ENCODE assay signal across 19 cellular contexts in genomic region chr4:147355849-147356248, GRCh38.
DNase-seq lines count a peak whose midpoint lies in the region; ATAC-seq and TF ChIP-seq lines count a peak whose summit lies in the region.
"Had no signal": no experiment of that assay in that cellular context is flagged by ENCODE, and none has a peak within 500 bp of the region (broad histone marks: within the 10 kb centered on the region; RNA-seq: fewer than 3 reads in every experiment).

No MANE protein-coding gene starts in this region.

- intact Hi-C loops in lower lobe of right lung (cut with DNase I) = no loop called here

- no peak overlapping the region for H3K4me3 Mint-ChIP-seq in HFFc6
- H3K4me3 Mint-ChIP-seq: activated T-cell treated with anti-CD3 and anti-CD28 coated beads, Interleukin-2, amount 50 U/mL, for 24 hours; CD8-positive, alpha-beta T cell; stimulated activated naive B cell treated with anti-CD40 and anti-IgM and Interleukin-4, amounts not matched to agents 10 μg/mL and 1 μg/mL and 100 μg/mL, for 72 hours; T-helper 17 cell had no signal

- H3K27ac Mint-ChIP-seq in HFFc6 = peak overlapping the region; percentile 25; the same call in 1 of the 2 replicates
- H3K27ac Mint-ChIP-seq: activated T-cell treated with anti-CD3 and anti-CD28 coated beads, Interleukin-2, amount 50 U/mL, for 24 hours; CD8-positive, alpha-beta T cell; stimulated activated naive B cell treated with anti-CD40 and anti-IgM and Interleukin-4, amounts not matched to agents 10 μg/mL and 1 μg/mL and 100 μg/mL, for 72 hours; T-helper 17 cell had no signal

- no peaks in the 10 kb centered on the region; the same call in none of the 2 replicates for H3K36me3 Mint-ChIP-seq in HFFc6 (ENCODE audit: low read depth)
- H3K36me3 Mint-ChIP-seq: CD8-positive, alpha-beta T cell; stimulated activated naive B cell treated with anti-CD40 and anti-IgM and Interleukin-4, amounts not matched to agents 10 μg/mL and 1 μg/mL and 100 μg/mL, for 72 hours had no signal

- no peak overlapping the region for H3K4me3 ChIP-seq in lower lobe of right lung
- H3K4me3 ChIP-seq: dorsolateral prefrontal cortex, right lobe of liver had no signal

- TF ChIP-seq CTCF in HFFc6 (IDR thresholded peaks at IDR 0.05) (no peak), lower lobe of right lung (IDR thresholded peaks at IDR 0.05) (no peak)

- no peaks in the 10 kb centered on the region for H3K27me3 Mint-ChIP-seq in HFFc6 (ENCODE audit: insufficient read depth)
- H3K27me3 Mint-ChIP-seq: activated T-cell treated with anti-CD3 and anti-CD28 coated beads, Interleukin-2, amount 50 U/mL, for 24 hours; stimulated activated naive B cell treated with anti-CD40 and anti-IgM and Interleukin-4, amounts not matched to agents 10 μg/mL and 1 μg/mL and 100 μg/mL, for 72 hours; T-helper 17 cell had no signal

- peaks cover 17% of the 10 kb centered on the region for H3K9me3 Mint-ChIP-seq in HFFc6
- H3K9me3 Mint-ChIP-seq: CD8-positive, alpha-beta T cell had no signal

- DNase-seq in HFFc6 (peak; percentile 71), amniotic epithelial cell (ENCODE audit: low read depth) (peak; percentile 45), fibroblast of the conjunctiva (ENCODE audit: low read depth) (peak; percentile 64), smooth muscle cell of the brain vasculature (ENCODE audit: low read depth, low spot score) (peak; percentile 93), midbrain (lab: John Stamatoyannopoulos, UW) (no peak), caudate nucleus (lab: John Stamatoyannopoulos, UW) (no peak), lower lobe of right lung (no peak)
- DNase-seq: activated CD4-positive, alpha-beta T cell treated with anti-CD3 and anti-CD28 coated beads for 4 hours; activated T-cell treated with anti-CD3 and anti-CD28 coated beads, Interleukin-2, amount 50 U/mL, for 24 hours; CD8-positive, alpha-beta T cell; dorsolateral prefrontal cortex; KG1; left cardiac atrium; NCI-H1694; NCI-H69; right lobe of liver; stimulated activated naive B cell treated with anti-CD40 and anti-IgM and Interleukin-4, amounts not matched to agents 10 μg/mL and 1 μg/mL and 100 μg/mL, for 72 hours; T-helper 17 cell had no signal

- no peak for ATAC-seq in lower lobe of right lung
- ATAC-seq: CD8-positive, alpha-beta T cell; right lobe of liver; stimulated activated naive B cell treated with anti-CD40 and anti-IgM and Interleukin-4, amounts not matched to agents 10 μg/mL and 1 μg/mL and 100 μg/mL, for 72 hours; T-helper 17 cell had no signal

- no peaks in the 10 kb centered on the region for H3K27me3 ChIP-seq in lower lobe of right lung (ENCODE audit: low read depth)
- H3K27me3 ChIP-seq: dorsolateral prefrontal cortex, right lobe of liver had no signal

- peaks cover 27% of the 10 kb centered on the region for H3K4me1 Mint-ChIP-seq in HFFc6 (ENCODE audit: low read depth)
- H3K4me1 Mint-ChIP-seq: stimulated activated naive B cell treated with anti-CD40 and anti-IgM and Interleukin-4, amounts not matched to agents 10 μg/mL and 1 μg/mL and 100 μg/mL, for 72 hours; T-helper 17 cell had no signal

- H3K4me1 ChIP-seq in lower lobe of right lung = peaks cover 5% of the 10 kb centered on the region
- H3K4me1 ChIP-seq: right lobe of liver had no signal

- no peaks in the 10 kb centered on the region for H3K36me3 ChIP-seq in lower lobe of right lung
- H3K36me3 ChIP-seq: right lobe of liver had no signal

- no peaks in the 10 kb centered on the region for H3K9me3 ChIP-seq in lower lobe of right lung
- H3K9me3 ChIP-seq: right lobe of liver had no signal

- H3K27ac ChIP-seq in caudate nucleus (ENCODE audit: low read depth, low read length) (no peak overlapping the region), lower lobe of right lung (no peak overlapping the region)
- H3K27ac ChIP-seq: dorsolateral prefrontal cortex, right lobe of liver, RWPE1 had no signal

Comparison
In these comparisons a context has a peak if more than half of its experiments do, and no peak if none do; other contexts are left out.
1. DNase-seq: peak in HFFc6 (single experiment), amniotic epithelial cell (single experiment), fibroblast of the conjunctiva (single experiment) and smooth muscle cell of the brain vasculature (single experiment); none in midbrain (single experiment), caudate nucleus (0 of 61) and lower lobe of right lung (single experiment).